In the genomic region with DNA sequence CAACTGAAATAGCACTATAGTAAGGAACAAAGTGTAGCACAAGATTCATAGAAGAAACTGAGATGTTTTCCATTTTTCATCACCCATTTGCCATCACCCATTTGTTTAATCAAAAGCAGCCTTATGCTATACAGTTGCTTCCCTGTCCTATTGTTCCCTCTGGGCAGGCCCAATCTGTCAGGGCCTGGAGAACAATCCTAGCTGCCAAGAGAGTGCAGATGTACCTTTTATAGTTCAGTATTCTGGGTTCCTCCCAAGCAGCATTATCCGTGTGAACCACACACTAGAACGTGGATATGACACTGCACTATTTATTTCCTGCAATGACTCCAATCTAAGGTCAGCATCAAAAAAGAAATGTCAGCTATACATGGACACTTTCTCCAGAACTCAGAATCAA, we compare ENCODE assay signal across 24 cellular contexts.
"Had no signal": no experiment of that assay in that cellular context is flagged by ENCODE, and none has a peak within 500 bp of the region (broad histone marks: within the 10 kb centered on the region; RNA-seq: fewer than 3 reads in every experiment).

No MANE protein-coding gene starts in this region.

- H3K27me3 Mint-ChIP-seq: effector memory CD8-positive, alpha-beta T cell; memory B cell; naive B cell; natural killer cell treated with Interleukin-12 subunit alpha and Interleukin-12 subunit beta and Interleukin-15 and Interleukin-18, amount 100 ng/mL, for 72 hours had no signal

- H3K4me3 Mint-ChIP-seq: effector memory CD8-positive, alpha-beta T cell; memory B cell; mesothelial cell of epicardium; naive B cell; natural killer cell treated with Interleukin-12 subunit alpha and Interleukin-12 subunit beta and Interleukin-15 and Interleukin-18, amount 100 ng/mL, for 72 hours; neural crest cell had no signal

- H3K27ac Mint-ChIP-seq: effector memory CD8-positive, alpha-beta T cell; memory B cell; mesothelial cell of epicardium; naive B cell; natural killer cell treated with Interleukin-12 subunit alpha and Interleukin-12 subunit beta and Interleukin-15 and Interleukin-18, amount 100 ng/mL, for 72 hours had no signal

- FAIRE-seq: endometrium, frontal cortex, kidney, pancreas had no signal

- H3K9me3 Mint-ChIP-seq: neural crest cell had no signal

- DNase-seq: effector memory CD8-positive, alpha-beta T cell; erythroblast; esophagus squamous epithelium; head of caudate nucleus; kidney; mucosa of descending colon; naive B cell; pancreas; right lobe of liver; stimulated activated CD4-positive, alpha-beta T cell treated with anti-CD3 and anti-CD28 coated beads, Interleukin-12 subunit alpha, Interleukin-12 subunit beta, amount 100 ng/mL, for 4 hours; stimulated activated CD4-positive, alpha-beta T cell treated with anti-CD3 and anti-CD28 coated beads, Interleukin-1b, Interleukin-23, amount 100 ng/mL, for 48 hours; stimulated activated CD4-positive, alpha-beta T cell treated with anti-CD3 and anti-CD28 coated beads, Interleukin-4, amount 100 ng/mL, for 1 hour; stimulated activated CD8-positive, alpha-beta memory T cell treated with anti-CD3 and anti-CD28 coated beads, Interleukin-4, amount 100 ng/mL, for 48 hours; stimulated activated naive CD4-positive, alpha-beta T cell; stomach; thyroid gland; trophoblast cell had no signal

- H3K4me1 Mint-ChIP-seq: memory B cell, mesothelial cell of epicardium, naive B cell, neural crest cell had no signal

- H3K36me3 Mint-ChIP-seq: memory B cell; mesothelial cell of epicardium; naive B cell; natural killer cell treated with Interleukin-12 subunit alpha and Interleukin-12 subunit beta and Interleukin-15 and Interleukin-18, amount 100 ng/mL, for 72 hours had no signal

- ATAC-seq: effector memory CD8-positive, alpha-beta T cell; left lobe of liver; mucosa of descending colon; natural killer cell treated with Interleukin-12 subunit alpha and Interleukin-12 subunit beta and Interleukin-15 and Interleukin-18, amount 100 ng/mL, for 72 hours; pancreas; right lobe of liver had no signal
